ENCODE assay signal across 14 cellular contexts in the genomic region with DNA sequence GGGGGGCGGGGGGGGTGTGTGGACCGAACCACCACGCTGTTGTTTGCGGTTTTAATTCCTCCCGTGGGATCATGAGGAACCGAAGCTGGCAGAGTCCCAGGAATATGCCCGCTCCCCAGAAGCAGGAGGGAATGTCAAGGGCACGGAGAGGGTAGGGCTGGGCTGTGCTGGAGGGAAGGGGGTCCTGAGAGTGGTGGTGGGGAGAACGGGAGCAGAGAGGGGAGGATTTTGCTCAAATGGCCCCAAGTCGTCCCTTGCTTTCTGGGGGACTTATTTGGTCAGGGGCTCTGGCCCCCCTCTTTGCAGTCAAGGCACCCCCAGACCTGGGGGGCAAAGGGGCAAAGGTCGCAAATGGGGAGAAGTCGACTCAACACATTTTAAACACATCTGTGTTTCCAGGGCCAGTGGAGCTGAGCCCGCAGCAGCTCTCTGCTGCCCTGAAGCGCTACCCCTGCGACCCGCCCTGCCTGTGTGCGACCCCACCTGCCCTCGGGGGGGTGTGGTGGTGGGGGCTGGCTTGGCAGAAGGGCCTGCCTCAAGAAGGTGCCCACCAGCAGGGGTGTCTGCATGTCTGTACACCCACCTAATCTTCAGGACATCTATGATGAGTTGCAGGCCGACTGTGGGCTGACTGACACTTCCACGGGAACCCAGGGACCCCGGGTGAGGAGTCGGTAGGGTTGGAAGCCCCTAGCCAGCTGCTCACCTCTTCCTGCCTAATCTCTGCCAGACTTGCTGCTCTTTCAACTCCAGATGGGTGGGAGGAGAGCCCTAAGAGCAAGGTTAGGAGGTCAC. TPM values are rescaled to one million over a fixed set of nuclear protein-coding genes. Genes with fewer than 3 reads are reported as not detected.
A peak's percentile ranks its signal among the peaks of the same experiment; 100 is the strongest.
DNase-seq lines count a peak whose midpoint lies in the region; ATAC-seq and TF ChIP-seq lines count a peak whose summit lies in the region.
"Had no signal": no experiment of that assay in that cellular context is flagged by ENCODE, and none has a peak within 500 bp of the region (broad histone marks: within the 10 kb centered on the region; RNA-seq: fewer than 3 reads in every experiment).

No MANE protein-coding gene starts in this region.

- DNase-seq in NCI-H1436 (lab: John Stamatoyannopoulos, UW) (peak; percentile 15), NCI-H1436 treated with DMSO at 0.1 percent for 48 hours (lab: John Stamatoyannopoulos, UW) (no peak), NT2/D1 (ENCODE audit: low read depth, low spot score) (no peak), right cardiac atrium (no peak), smooth muscle cell (lab: John Stamatoyannopoulos, UW; ENCODE audit: unreplicated experiment) (no peak)
- DNase-seq: activated CD4-positive, alpha-beta T cell treated with anti-CD3 and anti-CD28 coated beads for 1 hour; cortex of kidney; foreskin melanocyte; lower lobe of right lung had no signal

- H3F3A ChIP-seq in smooth muscle cell (ENCODE audit: low read depth): no peaks in the 10 kb centered on the region

- no peak for TF ChIP-seq CTCF in smooth muscle cell (IDR thresholded peaks at IDR 0.05; ENCODE audit: borderline replicate concordance, insufficient read depth, poor library complexity, severe bottlenecking)

- peak overlapping the region; percentile 72 for H3K9ac ChIP-seq in NT2/D1 (ENCODE audit: insufficient read length, low read depth)
- H3K9ac ChIP-seq in smooth muscle cell (ENCODE audit: low read depth): no peak overlapping the region

- ATAC-seq in right cardiac atrium (no peak), HG02678 (IDR thresholded peaks at IDR 0.05; ENCODE audit: unreplicated experiment) (no peak), HG03432 (IDR thresholded peaks at IDR 0.05; ENCODE audit: unreplicated experiment) (no peak), HG03354 (IDR thresholded peaks at IDR 0.05; ENCODE audit: poor library complexity, severe bottlenecking, unreplicated experiment) (no peak)
- ATAC-seq: lower lobe of right lung, sciatic nerve had no signal

- 33% methylated on average over 22 of the region's 22 CpGs for WGBS in right cardiac atrium
- WGBS in smooth muscle cell (ENCODE audit: low lambda C conversion rate): 54% methylated on average over 21 of the region's 22 CpGs

- H3K36me3 ChIP-seq in NT2/D1 (ENCODE audit: insufficient read depth, insufficient read length, low read length): no peaks in the 10 kb centered on the region
- no peaks in the 10 kb centered on the region for H3K36me3 ChIP-seq in smooth muscle cell (ENCODE audit: low read depth)
- H3K36me3 ChIP-seq: lower lobe of right lung had no signal

- intact Hi-C loops in right cardiac atrium (cut with DNase I): no loop called here

- no peak overlapping the region for H2AFZ ChIP-seq in smooth muscle cell (ENCODE audit: low read depth)

- H3K27me3 ChIP-seq in NT2/D1 (ENCODE audit: insufficient read depth, insufficient read length) (peaks cover 20% of the 10 kb centered on the region), right cardiac atrium (ENCODE audit: control insufficient read depth, insufficient read depth) (no peaks in the 10 kb centered on the region), smooth muscle cell (ENCODE audit: low read depth) (peaks cover 33% of the 10 kb centered on the region)

- H3K27ac ChIP-seq in right cardiac atrium (ENCODE audit: low read length): no peak overlapping the region
- H3K27ac ChIP-seq in smooth muscle cell (ENCODE audit: low read depth): no peak overlapping the region
- H3K27ac ChIP-seq: lower lobe of right lung had no signal

- no peaks in the 10 kb centered on the region for H3K79me2 ChIP-seq in smooth muscle cell (ENCODE audit: low read depth)

- H3K4me2 ChIP-seq in smooth muscle cell: peak overlapping the region; percentile 85

- H3K9me3 ChIP-seq in NT2/D1 (ENCODE audit: insufficient read depth, low read length) (no peaks in the 10 kb centered on the region), right cardiac atrium (ENCODE audit: control insufficient read depth, low read length) (no peaks in the 10 kb centered on the region), smooth muscle cell (replicated peaks; ENCODE audit: low read depth) (no peaks in the 10 kb centered on the region)
- H3K9me3 ChIP-seq: lower lobe of right lung had no signal

- H3K4me3 ChIP-seq in NT2/D1 (ENCODE audit: insufficient read length, low read depth) (peak overlapping the region; percentile 13), right cardiac atrium (ENCODE audit: low read length) (peak overlapping the region; percentile 43), smooth muscle cell (peak overlapping the region; percentile 36)

- no peaks in the 10 kb centered on the region for H4K20me1 ChIP-seq in smooth muscle cell (ENCODE audit: low read depth)

- H3K4me1 ChIP-seq in NT2/D1 (ENCODE audit: insufficient read depth, insufficient read length) (peaks cover 26% of the 10 kb centered on the region), right cardiac atrium (ENCODE audit: control insufficient read depth, insufficient read depth, low read length) (no peaks in the 10 kb centered on the region), smooth muscle cell (ENCODE audit: low read depth) (no peaks in the 10 kb centered on the region)
- H3K4me1 ChIP-seq: lower lobe of right lung had no signal

RNA-seq across cellular contexts. Expression of gene ATP2B2, which starts 0.6 kb away (rescaled TPM):
- total RNA-seq in right cardiac atrium: under 1 TPM; 0.14 to 0.24 (median 0.17) TPM
- polyA plus RNA-seq in right cardiac atrium: 0.36 TPM
- total RNA-seq in smooth muscle cell: not detected in 2 replicates
- not detected in 2 replicates for polyA plus RNA-seq in smooth muscle cell
- total RNA-seq: activated T-helper 2 cell treated with anti-CD3 and anti-CD28 coated beads, Interferon-gamma antibody, Interleukin-2, Interleukin-4, amounts not matched to agents 10 μg/mL and 5 μg/mL and 100 μg/mL, durations not matched to agents 14 hours and 24 hours and 36 hours had no signal
